ENCODE assay signal across 9 cellular contexts in genomic region chr17:45171338-45172231, GRCh38. TPM values are rescaled to one million over a fixed set of nuclear protein-coding genes. Genes with fewer than 3 reads are reported as not detected.
A peak's percentile ranks its signal among the peaks of the same experiment; 100 is the strongest.
DNase-seq lines count a peak whose midpoint lies in the region; ATAC-seq, FAIRE-seq and TF ChIP-seq lines count a peak whose summit lies in the region.
"Had no signal": no experiment of that assay in that cellular context is flagged by ENCODE, and none has a peak within 500 bp of the region (broad histone marks: within the 10 kb centered on the region; RNA-seq: fewer than 3 reads in every experiment).

No MANE protein-coding gene starts in this region.

- in situ Hi-C loops in K562 (cut with MboI) = no loop called here
- in situ Hi-C loops in KBM-7 (cut with MboI; ENCODE audit: low pct_unique_long_range_greater_than_20kb, low sequenced_read_pairs) = no loop called here

- peak overlapping the region in 1 of 2 experiments; percentile 70; a peak in 2 of 4 replicates for H3K9ac ChIP-seq in K562 (ENCODE audit: insufficient read depth in 1 of 2, low read depth in 2 of 2, low read length in 2 of 2)

- H3K27me3 ChIP-seq in AG04450 (ENCODE audit: control insufficient read depth, insufficient read depth, low read length) (no peaks in the 10 kb centered on the region), K562 (ENCODE audit: control insufficient read depth in 2 of 2, insufficient read depth in 2 of 2, low read length in 2 of 2) (no peaks in the 10 kb centered on the region), thoracic aorta (replicated peaks; ENCODE audit: insufficient read depth) (no peaks in the 10 kb centered on the region)

- TF ChIP-seq CTCF in AG04450 (IDR thresholded peaks at IDR 0.05; ENCODE audit: low read depth, low read length) = no peak
- no peak for TF ChIP-seq CTCF in K562 (IDR thresholded peaks at IDR 0.05 in 2 of 3, conservative IDR thresholded peaks at IDR 0.05 in 1 of 3; ENCODE audit: insufficient read depth in 2 of 3, low read depth in 1 of 3, low read length in 3 of 3)
- TF ChIP-seq CTCF in thoracic aorta (IDR thresholded peaks at IDR 0.05) = no peak

- peak overlapping the region; percentile 75 for H3K27ac ChIP-seq in AG04450 (ENCODE audit: low read depth, low read length)
- peak overlapping the region; percentile 93 for H3K27ac ChIP-seq in KOPT-K1 (ENCODE audit: low read depth, low read length, poor library complexity, severe bottlenecking)
- H3K27ac ChIP-seq in K562 (ENCODE audit: extremely low read depth, low read depth, low read length) = no peak overlapping the region
- peak overlapping the region; percentile 97 to 100 for H3K27ac ChIP-seq in thoracic aorta

- intact Hi-C loops in K562 (cut with micrococcal nuclease) = no loop called here

- H3K36me3 ChIP-seq in KOPT-K1 (ENCODE audit: insufficient read depth, low read length) = no peaks in the 10 kb centered on the region
- H3K36me3 ChIP-seq in K562 (ENCODE audit: control insufficient read depth, insufficient read depth, low read length) = no peaks in the 10 kb centered on the region
- H3K36me3 ChIP-seq in thoracic aorta = no peaks in the 10 kb centered on the region

- BruUV-seq in K562 (replicated peaks; lab: Mats Ljungman, UMichigan) = no TSS peak

- peak; percentile 48 for ATAC-seq in K562
- peak; percentile 58 for ATAC-seq in left lobe of liver
- no peak for ATAC-seq in thoracic aorta (ENCODE audit: insufficient number of reproducible peaks, low FRiP score, low read depth)
- ATAC-seq in GM19452 (IDR thresholded peaks at IDR 0.05; ENCODE audit: unreplicated experiment) = no peak
- no peak for ATAC-seq in GM19324 (IDR thresholded peaks at IDR 0.05; ENCODE audit: low FRiP score, unreplicated experiment)

- H3K4me3 ChIP-seq in AG04450 (ENCODE audit: low read depth, low read length) = peak overlapping the region; percentile 7; the same call in 1 of the 2 replicates
- H3K4me3 ChIP-seq in K562 = no peak overlapping the region
- H3K4me3 ChIP-seq in thoracic aorta = peak overlapping the region; percentile 81

- H3K9me3 ChIP-seq in AG04450 (ENCODE audit: control insufficient read depth, insufficient read depth, low read length) (no peaks in the 10 kb centered on the region; the same call in 1 of the 2 replicates), KOPT-K1 (ENCODE audit: insufficient read depth, low read length, poor library complexity, severe bottlenecking) (no peaks in the 10 kb centered on the region), K562 (replicated peaks; ENCODE audit: control insufficient read depth, insufficient read depth, low read depth, low read length) (no peaks in the 10 kb centered on the region), thoracic aorta (no peaks in the 10 kb centered on the region)

- CTCF ChIA-PET in AG04450 (lab: Charles Lee) (interaction anchor here (0.5 to 4.8 kb wide), 4 partner anchors 26 to 205 kb away, joined by 3 to 42 read pairs (median 16); partner anchors contain the start of gene ACBD4), K562 (lab: Yijun Ruan, JAX; ENCODE audit: low intra/inter-chr PET ratio) (no interaction called here)

- TF ChIP-seq EP300 in K562 (IDR thresholded peaks at IDR 0.05; ENCODE audit: low read length) = no peak

- no peak for FAIRE-seq in K562 (lab: Jason Lieb, UNC)
- FAIRE-seq: endometrium had no signal

- POLR2A ChIA-PET in AG04450 (lab: Yijun Ruan, JAX) = interaction anchor here (0.6 to 5.4 kb wide), 5 partner anchors 8 to 36 kb away, joined by 3 to 73 read pairs (median 4); partner anchors contain the start of genes ACBD4, HEXIM1 and HEXIM2
- POLR2A ChIA-PET in K562 (lab: Yijun Ruan, JAX) = interaction anchor here (0.9 to 7.9 kb wide), 3 partner anchors 10 to 148 kb away, joined by 3 to 73 read pairs (median 14); partner anchors contain the start of genes HEXIM1 and HEXIM2

- no peak for DNase-seq in AG04450 (ENCODE audit: low read depth, low spot score)
- DNase-seq in K562 (ENCODE audit: extremely low read depth in 1 of 4, low spot score in 3 of 4) = peak in 2 of 4 experiments; percentile 40 to 48
- peak; percentile 58 for DNase-seq in left lobe of liver (ENCODE audit: low spot score)
- DNase-seq in thoracic aorta (ENCODE audit: low spot score) = no peak
- DNase-seq in KBM-7 = no peak

- no peak overlapping the region for H3K4me2 ChIP-seq in K562 (ENCODE audit: insufficient read depth, low read length)

- no peak for TF ChIP-seq POLR2A in K562 (conservative IDR thresholded peaks at IDR 0.05)

- TF ChIP-seq RAD21 in K562 (CRISPR knock-in tag; conservative IDR thresholded peaks at IDR 0.05 in 1 of 2, IDR thresholded peaks at IDR 0.05 in 1 of 2) = no peak

- H4K20me1 ChIP-seq in K562 (replicated peaks; ENCODE audit: control insufficient read depth, insufficient read depth, low read length) = no peaks in the 10 kb centered on the region

- 40% methylated on average over 18 of the region's 20 CpGs for WGBS in K562 (ENCODE audit: insufficient coverage, low coverage, missing lambda C conversion rate)

- H3K9me1 ChIP-seq in K562 (ENCODE audit: control insufficient read depth, insufficient read depth, low read length) = no peaks in the 10 kb centered on the region

- H2AFZ ChIP-seq in K562 (ENCODE audit: low read depth, low read length) = peak overlapping the region; percentile 3; the same call in 1 of the 2 replicates

- no peaks in the 10 kb centered on the region for H3K79me2 ChIP-seq in K562 (ENCODE audit: control insufficient read depth, insufficient read depth, low read length)

- peaks cover 2 to 38% of the 10 kb centered on the region in 2 experiments; a peak in 3 of 5 replicates for H3K4me1 ChIP-seq in K562 (replicated peaks in 1 of 2; ENCODE audit: control insufficient read depth in 2 of 2, insufficient read depth in 2 of 2, low read length in 2 of 2)
- H3K4me1 ChIP-seq in thoracic aorta (ENCODE audit: control insufficient read depth in 1 of 2, low read depth in 2 of 2) = peaks cover 17 to 45% of the 10 kb centered on the region in 2 donors

RNA-seq across cellular contexts. Expression of gene HEXIM2, which starts 9.9 kb away (rescaled TPM):
- 4.2 and 4.5 TPM in 2 replicates for polyA plus RNA-seq in AG04450 (2011; rRNA removed)
- polyA minus RNA-seq in AG04450 (2011; rRNA and poly(A)+ RNA removed) = 3.2 and 5.0 TPM in 2 replicates
- 1.4 TPM in 1 of 2 replicates, not detected in the other for total RNA-seq in K562 (2011; cell fraction: chromatin; rRNA removed; ENCODE audit: low replicate concordance)
- 0.83 and 1.2 TPM in 2 replicates for total RNA-seq in K562 (2011; cell fraction: nucleolus; rRNA removed)
- 0.69 and 1.2 TPM in 2 replicates for total RNA-seq in K562 (2011; cell fraction: nucleoplasm; rRNA removed)
- 2.7 and 3.4 TPM in 2 replicates for total RNA-seq in K562 (2014; rRNA removed)
- 0.29 and 0.69 TPM in 2 replicates for total RNA-seq in K562 (2014; rRNA removed; fragmentation: Illumina TruSeq; extraction: Trizol)
- total RNA-seq in K562 (2015; rRNA removed; fragmentation: Illumina TruSeq; extraction: Trizol) = 1.4 and 1.8 TPM in 2 replicates
- total RNA-seq in K562 (2021) = 2.0 and 2.1 TPM in 2 replicates
- 1.1 and 1.6 TPM in 2 replicates for polyA plus RNA-seq in K562 (2011; rRNA removed)
- 1.7 and 2.5 TPM in 2 replicates for polyA plus RNA-seq in K562 (2011; cell fraction: cytosol; rRNA removed)
- 0.98 and 1.1 TPM in 2 replicates for polyA plus RNA-seq in K562 (2011; cell fraction: nucleus; rRNA removed)
- 2.3 and 2.8 TPM in 2 replicates for polyA plus RNA-seq in K562 (2012)
- polyA plus RNA-seq in K562 (2014; fragmentation: Illumina TruSeq; extraction: Trizol) = 1.1 and 1.9 TPM in 2 replicates
- polyA plus RNA-seq in K562 (2014; fragmentation: Nextera tagmentation; extraction: Ambion mirVana) = not detected
- 0.86 and 1.8 TPM in 2 replicates for polyA plus RNA-seq in K562 (2014; rRNA removed)
- 0.46 and 0.72 TPM in 2 replicates for polyA minus RNA-seq in K562 (2011; rRNA and poly(A)+ RNA removed)
- polyA minus RNA-seq in K562 (2011; cell fraction: cytosol; rRNA and poly(A)+ RNA removed) = not detected in 2 replicates
- 0.54 and 1.3 TPM in 2 replicates for polyA minus RNA-seq in K562 (2011; cell fraction: nucleus; rRNA and poly(A)+ RNA removed)
- 14.2 TPM for total RNA-seq in left lobe of liver
- 1 to 10 TPM in 1 of 2 donors, not detected in 1; 1.5 TPM for total RNA-seq in thoracic aorta

RNA-seq across cellular contexts. Expression of gene HEXIM1, which starts 23.3 kb away (rescaled TPM):
- 12.4 and 13.2 TPM in 2 replicates for polyA plus RNA-seq in AG04450 (2011; rRNA removed)
- polyA minus RNA-seq in AG04450 (2011; rRNA and poly(A)+ RNA removed) = 10.0 and 11.4 TPM in 2 replicates
- 13.2 and 13.4 TPM in 2 replicates for total RNA-seq in K562 (2011; cell fraction: chromatin; rRNA removed; ENCODE audit: low replicate concordance)
- 10.9 and 13.0 TPM in 2 replicates for total RNA-seq in K562 (2011; cell fraction: nucleolus; rRNA removed)
- 15.3 and 17.7 TPM in 2 replicates for total RNA-seq in K562 (2011; cell fraction: nucleoplasm; rRNA removed)
- 18.5 and 18.8 TPM in 2 replicates for total RNA-seq in K562 (2014; rRNA removed)
- total RNA-seq in K562 (2014; rRNA removed; fragmentation: Illumina TruSeq; extraction: Trizol) = 4.0 and 4.2 TPM in 2 replicates
- total RNA-seq in K562 (2015; rRNA removed; fragmentation: Illumina TruSeq; extraction: Trizol) = 6.6 and 7.3 TPM in 2 replicates
- total RNA-seq in K562 (2021) = 21.4 and 28.3 TPM in 2 replicates
- 7.9 and 9.1 TPM in 2 replicates for polyA plus RNA-seq in K562 (2011; rRNA removed)
- polyA plus RNA-seq in K562 (2011; cell fraction: cytosol; rRNA removed) = 8.8 and 11.7 TPM in 2 replicates
- polyA plus RNA-seq in K562 (2011; cell fraction: nucleus; rRNA removed) = 7.8 and 10.5 TPM in 2 replicates
- 18.0 and 23.2 TPM in 2 replicates for polyA plus RNA-seq in K562 (2012)
- 20.9 and 27.2 TPM in 2 replicates for polyA plus RNA-seq in K562 (2014; fragmentation: Illumina TruSeq; extraction: Trizol)
- polyA plus RNA-seq in K562 (2014; fragmentation: Nextera tagmentation; extraction: Ambion mirVana) = 1 to 10 TPM; 1.4 to 1.6 TPM
- polyA plus RNA-seq in K562 (2014; rRNA removed) = 24.4 and 26.2 TPM in 2 replicates
- polyA minus RNA-seq in K562 (2011; rRNA and poly(A)+ RNA removed) = 3.2 and 4.6 TPM in 2 replicates
- polyA minus RNA-seq in K562 (2011; cell fraction: cytosol; rRNA and poly(A)+ RNA removed) = 5.6 and 6.3 TPM in 2 replicates
- polyA minus RNA-seq in K562 (2011; cell fraction: nucleus; rRNA and poly(A)+ RNA removed) = 3.8 and 7.1 TPM in 2 replicates
- total RNA-seq in left lobe of liver = 29.3 TPM
- total RNA-seq in thoracic aorta = 10 to 100 TPM; 34.9 to 89.1 TPM

RNA-seq across cellular contexts. Expression of gene ACBD4, which starts 36.1 kb away (rescaled TPM):
- polyA plus RNA-seq in AG04450 (2011; rRNA removed) = 4.0 and 4.7 TPM in 2 replicates
- polyA minus RNA-seq in AG04450 (2011; rRNA and poly(A)+ RNA removed) = 2.6 TPM in 2 replicates
- 14.7 and 39.0 TPM in 2 replicates for total RNA-seq in K562 (2011; cell fraction: chromatin; rRNA removed; ENCODE audit: low replicate concordance)
- 32.7 and 33.0 TPM in 2 replicates for total RNA-seq in K562 (2011; cell fraction: nucleolus; rRNA removed)
- total RNA-seq in K562 (2011; cell fraction: nucleoplasm; rRNA removed) = 14.5 and 17.5 TPM in 2 replicates
- total RNA-seq in K562 (2014; rRNA removed) = 5.5 and 6.3 TPM in 2 replicates
- 1.6 and 2.1 TPM in 2 replicates for total RNA-seq in K562 (2014; rRNA removed; fragmentation: Illumina TruSeq; extraction: Trizol)
- 2.0 and 2.1 TPM in 2 replicates for total RNA-seq in K562 (2015; rRNA removed; fragmentation: Illumina TruSeq; extraction: Trizol)
- 4.7 and 5.7 TPM in 2 replicates for total RNA-seq in K562 (2021)
- 6.9 and 9.1 TPM in 2 replicates for polyA plus RNA-seq in K562 (2011; rRNA removed)
- polyA plus RNA-seq in K562 (2011; cell fraction: cytosol; rRNA removed) = 4.9 and 7.5 TPM in 2 replicates
- polyA plus RNA-seq in K562 (2011; cell fraction: nucleus; rRNA removed) = 24.3 and 48.8 TPM in 2 replicates
- 6.1 and 12.0 TPM in 2 replicates for polyA plus RNA-seq in K562 (2012)
- 4.6 and 5.4 TPM in 2 replicates for polyA plus RNA-seq in K562 (2014; fragmentation: Illumina TruSeq; extraction: Trizol)
- polyA plus RNA-seq in K562 (2014; fragmentation: Nextera tagmentation; extraction: Ambion mirVana) = under 1 TPM; 0.14 to 0.15 TPM
- 5.6 and 7.0 TPM in 2 replicates for polyA plus RNA-seq in K562 (2014; rRNA removed)
- 1.8 and 2.6 TPM in 2 replicates for polyA minus RNA-seq in K562 (2011; rRNA and poly(A)+ RNA removed)
- 3.7 and 4.4 TPM in 2 replicates for polyA minus RNA-seq in K562 (2011; cell fraction: cytosol; rRNA and poly(A)+ RNA removed)
- 17.5 and 22.5 TPM in 2 replicates for polyA minus RNA-seq in K562 (2011; cell fraction: nucleus; rRNA and poly(A)+ RNA removed)
- total RNA-seq in left lobe of liver = 90.3 TPM
- total RNA-seq in thoracic aorta = 10 to 100 TPM; 21.5 to 27.9 TPM

RNA-seq across cellular contexts. Expression of gene PLCD3, which starts 39.3 kb away (rescaled TPM):
- polyA plus RNA-seq in AG04450 (2011; rRNA removed) (28.2 and 42.3 TPM in 2 replicates), K562 (2011; rRNA removed) (8.1 and 16.5 TPM in 2 replicates), K562 (2014; fragmentation: Illumina TruSeq; extraction: Trizol) (10.5 and 14.7 TPM in 2 replicates), K562 (2014; fragmentation: Nextera tagmentation; extraction: Ambion mirVana) (under 1 TPM; 0.20 to 0.27 TPM), K562 (2014; rRNA removed) (8.2 and 15.7 TPM in 2 replicates)
- polyA minus RNA-seq in AG04450 (2011; rRNA and poly(A)+ RNA removed) = 64.1 and 86.5 TPM in 2 replicates
- total RNA-seq in K562 (2011; cell fraction: chromatin; rRNA removed; ENCODE audit: low replicate concordance) = 4.5 and 16.3 TPM in 2 replicates
- total RNA-seq in K562 (2011; cell fraction: nucleolus; rRNA removed) = 10.4 and 13.0 TPM in 2 replicates
- total RNA-seq in K562 (2011; cell fraction: nucleoplasm; rRNA removed) = 4.2 and 4.8 TPM in 2 replicates
- total RNA-seq in K562 (2014; rRNA removed) (7.5 and 8.8 TPM in 2 replicates), K562 (2014; rRNA removed; fragmentation: Illumina TruSeq; extraction: Trizol) (2.4 and 2.5 TPM in 2 replicates), K562 (2015; rRNA removed; fragmentation: Illumina TruSeq; extraction: Trizol) (4.0 and 4.6 TPM in 2 replicates), K562 (2021) (22.6 and 22.9 TPM in 2 replicates), left lobe of liver (3.4 TPM), thoracic aorta (100 to 1,000 TPM in 1 of 2 donors, 10 to 100 TPM in 1; 79.3 to 116 TPM)
- 15.2 and 44.8 TPM in 2 replicates for polyA plus RNA-seq in K562 (2011; cell fraction: cytosol; rRNA removed)
- 10.0 and 23.0 TPM in 2 replicates for polyA plus RNA-seq in K562 (2011; cell fraction: nucleus; rRNA removed)
- 13.0 and 13.6 TPM in 2 replicates for polyA plus RNA-seq in K562 (2012)
- 1.6 and 13.2 TPM in 2 replicates for polyA minus RNA-seq in K562 (2011; rRNA and poly(A)+ RNA removed)
- 17.4 and 18.3 TPM in 2 replicates for polyA minus RNA-seq in K562 (2011; cell fraction: cytosol; rRNA and poly(A)+ RNA removed)
- 3.4 and 8.9 TPM in 2 replicates for polyA minus RNA-seq in K562 (2011; cell fraction: nucleus; rRNA and poly(A)+ RNA removed)

RNA-seq across cellular contexts. Expression of gene FMNL1, which starts 50.1 kb away (rescaled TPM):
- polyA plus RNA-seq in AG04450 (2011; rRNA removed) (1.1 and 1.8 TPM in 2 replicates), K562 (2011; rRNA removed) (7.7 TPM in 2 replicates), K562 (2014; fragmentation: Illumina TruSeq; extraction: Trizol) (24.1 and 31.8 TPM in 2 replicates), K562 (2014; fragmentation: Nextera tagmentation; extraction: Ambion mirVana) (1 to 10 TPM in 1 of 2 experiments, under 1 TPM in 1; 0.70 to 1.3 TPM), K562 (2014; rRNA removed) (16.6 and 16.9 TPM in 2 replicates)
- 2.6 and 3.2 TPM in 2 replicates for polyA minus RNA-seq in AG04450 (2011; rRNA and poly(A)+ RNA removed)
- 52.9 and 134 TPM in 2 replicates for total RNA-seq in K562 (2011; cell fraction: chromatin; rRNA removed; ENCODE audit: low replicate concordance)
- total RNA-seq in K562 (2011; cell fraction: nucleolus; rRNA removed) = 50.8 and 62.5 TPM in 2 replicates
- total RNA-seq in K562 (2011; cell fraction: nucleoplasm; rRNA removed) = 48.8 and 58.4 TPM in 2 replicates
- total RNA-seq in K562 (2014; rRNA removed) (6.9 and 10.1 TPM in 2 replicates), K562 (2014; rRNA removed; fragmentation: Illumina TruSeq; extraction: Trizol) (5.7 and 5.8 TPM in 2 replicates), K562 (2015; rRNA removed; fragmentation: Illumina TruSeq; extraction: Trizol) (8.3 and 10.7 TPM in 2 replicates), K562 (2021) (32.1 and 36.6 TPM in 2 replicates), left lobe of liver (3.4 TPM), thoracic aorta (10 to 100 TPM; 31.4 to 37.2 TPM)
- polyA plus RNA-seq in K562 (2011; cell fraction: cytosol; rRNA removed) = 6.3 and 8.7 TPM in 2 replicates
- polyA plus RNA-seq in K562 (2011; cell fraction: nucleus; rRNA removed) = 57.8 and 61.3 TPM in 2 replicates
- polyA plus RNA-seq in K562 (2012) = 40.6 and 95.2 TPM in 2 replicates
- 3.6 and 10.5 TPM in 2 replicates for polyA minus RNA-seq in K562 (2011; rRNA and poly(A)+ RNA removed)
- polyA minus RNA-seq in K562 (2011; cell fraction: cytosol; rRNA and poly(A)+ RNA removed) = 19.9 and 27.9 TPM in 2 replicates
- polyA minus RNA-seq in K562 (2011; cell fraction: nucleus; rRNA and poly(A)+ RNA removed) = 14.5 and 19.8 TPM in 2 replicates

Comparison
In these comparisons a context has a peak if more than half of its experiments do, and no peak if none do; other contexts are left out.
1. ATAC-seq: peak in K562 (single experiment) and left lobe of liver (single experiment); none in thoracic aorta (single experiment), GM19452 (single experiment) and GM19324 (single experiment).